Comparison of ENCODE assay signal across 12 cellular contexts in the genomic region with DNA sequence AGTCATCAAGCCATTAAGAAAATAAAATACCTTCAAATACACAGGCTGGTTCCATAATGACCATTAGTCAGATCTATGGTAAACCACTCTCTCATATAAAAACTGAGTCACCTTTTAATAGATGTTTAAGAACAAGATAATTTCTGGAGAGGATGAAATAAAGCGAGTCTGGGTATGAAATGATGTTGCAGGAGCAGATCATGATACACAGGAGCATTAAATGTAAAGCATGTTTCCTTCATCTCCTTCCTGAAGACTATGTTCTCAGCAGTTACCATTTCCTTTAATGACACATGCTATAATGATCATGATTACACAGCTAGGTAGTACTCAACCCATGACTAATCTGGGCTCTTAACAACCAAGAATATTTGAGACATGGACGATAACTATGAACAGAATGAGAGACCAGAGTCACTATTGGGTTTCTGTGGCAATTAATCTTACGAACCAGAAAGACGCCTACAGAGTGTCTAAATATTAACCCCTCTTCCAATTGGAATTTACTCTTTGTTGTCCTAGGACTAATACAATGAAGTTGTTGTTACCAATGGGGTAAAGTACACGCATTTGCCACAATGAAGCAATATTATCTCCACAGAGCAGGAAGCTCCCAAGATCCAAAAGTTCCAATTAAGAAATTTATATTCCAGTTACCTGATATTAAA.
DNase-seq lines count a peak whose midpoint lies in the region; ATAC-seq and TF ChIP-seq lines count a peak whose summit lies in the region.
"Had no signal": no experiment of that assay in that cellular context is flagged by ENCODE, and none has a peak within 500 bp of the region (broad histone marks: within the 10 kb centered on the region; RNA-seq: fewer than 3 reads in every experiment).

No MANE protein-coding gene starts in this region.

- H3K9me3 ChIP-seq in Panc1 (ENCODE audit: control insufficient read depth, insufficient read depth, low read depth, low read length): no peaks in the 10 kb centered on the region
- H3K9me3 ChIP-seq in osteoblast (ENCODE audit: low read depth, low read length): no peaks in the 10 kb centered on the region
- H3K9me3 ChIP-seq: Caco-2, prostate gland had no signal

- peak overlapping the region; percentile 23 for H3K4me2 ChIP-seq in osteoblast (ENCODE audit: insufficient read depth, low read length)

- ATAC-seq in Panc1 (peak; percentile 77), HG03139 (IDR thresholded peaks at IDR 0.05; ENCODE audit: unreplicated experiment) (no peak), GM19455 (IDR thresholded peaks at IDR 0.05; ENCODE audit: unreplicated experiment) (no peak)

- H4K20me1 ChIP-seq in osteoblast (ENCODE audit: insufficient read depth, low read length): peaks cover 22% of the 10 kb centered on the region

- peak; percentile 35 for DNase-seq in GM03348 (ENCODE audit: low spot score)
- no peak for DNase-seq in Panc1 (ENCODE audit: low read depth, low spot score)
- DNase-seq in fibroblast of villous mesenchyme (ENCODE audit: low read depth): peak; percentile 12
- DNase-seq in osteoblast (ENCODE audit: insufficient read length, low spot score, missing footprints): peak; percentile 63
- no peak for DNase-seq in NCI-H748 treated with DMSO at 0.1 percent for 48 hours (lab: John Stamatoyannopoulos, UW)
- no peak for DNase-seq in COLO829 (ENCODE audit: low spot score)
- DNase-seq: Caco-2, cortex of kidney, GOT3 had no signal

- H3K79me2 ChIP-seq in osteoblast (ENCODE audit: insufficient read depth, low read length): peaks cover 54% of the 10 kb centered on the region

- TF ChIP-seq CTCF in Panc1 (IDR thresholded peaks at IDR 0.05) (no peak), fibroblast of villous mesenchyme (IDR thresholded peaks at IDR 0.05; ENCODE audit: insufficient read depth, low read depth, low read length) (no peak), osteoblast (IDR thresholded peaks at IDR 0.05; ENCODE audit: extremely low read depth, low read depth, low read length) (no peak)

- no peak overlapping the region for H2AFZ ChIP-seq in osteoblast (ENCODE audit: low read length)

- POLR2A ChIA-PET in Panc1 (lab: Charles Lee): no interaction called here

- CTCF ChIA-PET in Panc1 (lab: Charles Lee): no interaction called here

- intact Hi-C loops in Panc1 (cut with micrococcal nuclease; ENCODE audit: unreplicated experiment): no loop called here

- no peaks in the 10 kb centered on the region for H3K27me3 ChIP-seq in Panc1 (ENCODE audit: control insufficient read depth, insufficient read depth, low read length)
- H3K27me3 ChIP-seq in osteoblast (ENCODE audit: insufficient read depth, low read length): no peaks in the 10 kb centered on the region

- H3K27ac ChIP-seq in Panc1 (ENCODE audit: low read length) (peak overlapping the region; percentile 54; the same call in 1 of the 2 replicates), osteoblast (ENCODE audit: low read depth, low read length) (peak overlapping the region; percentile 39)
- H3K27ac ChIP-seq: prostate gland had no signal

- BruUV-seq in Panc1 (replicated peaks; lab: Mats Ljungman, UMichigan): no TSS peak

- H3K4me1 ChIP-seq in Panc1 (ENCODE audit: control insufficient read depth, insufficient read depth, low read length) (peaks cover 42% of the 10 kb centered on the region), osteoblast (ENCODE audit: insufficient read depth, low read length) (peaks cover 26% of the 10 kb centered on the region)
- H3K4me1 ChIP-seq: prostate gland had no signal

- H3K36me3 ChIP-seq in Panc1 (ENCODE audit: control insufficient read depth, insufficient read depth, low read length) (no peaks in the 10 kb centered on the region), osteoblast (ENCODE audit: insufficient read depth, low read length) (no peaks in the 10 kb centered on the region)
- H3K36me3 ChIP-seq: prostate gland had no signal

- H3K4me3 ChIP-seq in Panc1 (ENCODE audit: low read depth in 2 of 2, low read length in 2 of 2) (no peak overlapping the region), fibroblast of villous mesenchyme (ENCODE audit: low read depth, low read length) (no peak overlapping the region), osteoblast (ENCODE audit: insufficient read depth, low read length) (no peak overlapping the region)
- H3K4me3 ChIP-seq: prostate gland had no signal

- in situ Hi-C loops in Panc1 (cut with HindIII; ENCODE audit: low pct_unique_long_range_greater_than_20kb, low sequenced_read_pairs): no loop called here

Comparison
In these comparisons a context has a peak if more than half of its experiments do, and no peak if none do; other contexts are left out.
1. DNase-seq: peak in GM03348 (single experiment), fibroblast of villous mesenchyme (single experiment) and osteoblast (single experiment); none in Panc1 (single experiment), NCI-H748 treated with DMSO at 0.1 percent for 48 hours (single experiment) and COLO829 (single experiment).